In genomic region chr3:60669636-60670035, GRCh38 we compare ENCODE assay signal across 21 cellular contexts.
DNase-seq lines count a peak whose midpoint lies in the region; ATAC-seq and TF ChIP-seq lines count a peak whose summit lies in the region.
"Had no signal": no experiment of that assay in that cellular context is flagged by ENCODE, and none has a peak within 500 bp of the region (broad histone marks: within the 10 kb centered on the region; RNA-seq: fewer than 3 reads in every experiment).

No MANE protein-coding gene starts in this region.

- H3K9me3 Mint-ChIP-seq in H9, result peaks cover 14 to 37% of the 10 kb centered on the region in 2 experiments

- H3K14ac ChIP-seq in H9 (ENCODE audit: insufficient read depth, low read length), result no peak overlapping the region

- no peaks in the 10 kb centered on the region for H3K23me2 ChIP-seq in H9 (ENCODE audit: insufficient read length, low read depth, low read length, poor library complexity, severe bottlenecking)

- H3K23ac ChIP-seq in H9 (ENCODE audit: insufficient read length, low read depth, low read length), result no peak overlapping the region

- H3K4me3 ChIP-seq in NT2/D1 (ENCODE audit: insufficient read length, low read depth) (no peak overlapping the region), mesodermal cell (ENCODE audit: extremely low read depth, insufficient read depth, low read length, poor library complexity, severe bottlenecking) (no peak overlapping the region), WERI-Rb-1 (ENCODE audit: low read depth, low read length) (no peak overlapping the region)
- H3K4me3 ChIP-seq: A549, K562 had no signal

- H3K27ac Mint-ChIP-seq in H9, result peak overlapping the region; percentile 70 to 95 (median 90); a peak in 6 of 7 replicates
- H3K27ac Mint-ChIP-seq: CD4-positive, alpha-beta T cell had no signal

- H3K27me3 ChIP-seq in H9 (ENCODE audit: insufficient read depth, low read length) (no peaks in the 10 kb centered on the region), NT2/D1 (ENCODE audit: insufficient read depth, insufficient read length) (no peaks in the 10 kb centered on the region), WERI-Rb-1 (ENCODE audit: insufficient read depth, low read depth, severe bottlenecking) (no peaks in the 10 kb centered on the region)

- H2BK15ac ChIP-seq in H9 (ENCODE audit: low read depth, low read length), result no peak overlapping the region

- no peaks in the 10 kb centered on the region for H3K79me1 ChIP-seq in H9 (ENCODE audit: insufficient read depth, low read depth, low read length, poor library complexity, severe bottlenecking)

- no CpG with 5 or more reads among the region's 1 CpG for WGBS in H9 (ENCODE audit: extremely low coverage, insufficient read length, low lambda C conversion rate)
- WGBS in mesodermal cell (ENCODE audit: insufficient coverage in 2 of 2), 2 experiments, result 40 to 86% methylated on average over 1 of the region's 1 CpG

- H3K9me3 ChIP-seq in H9 (ENCODE audit: control insufficient read depth, low read depth, low read length) (no peaks in the 10 kb centered on the region), NT2/D1 (ENCODE audit: insufficient read depth, low read length) (peaks cover 41% of the 10 kb centered on the region), mesodermal cell (ENCODE audit: control insufficient read depth, low read length) (no peaks in the 10 kb centered on the region), WERI-Rb-1 (ENCODE audit: severe bottlenecking) (no peaks in the 10 kb centered on the region)
- H3K9me3 ChIP-seq: A549, Caco-2, SK-N-SH had no signal

- H3K4me3 Mint-ChIP-seq in H9, result no peak overlapping the region
- H3K4me3 Mint-ChIP-seq: CD4-positive, alpha-beta T cell had no signal

- H3K18ac ChIP-seq in H9 (ENCODE audit: insufficient read length, low read depth, low read length), result no peak overlapping the region

- no peak overlapping the region for H4K5ac ChIP-seq in H9 (ENCODE audit: insufficient read length, low read depth, low read length)

- ATAC-seq in GM19455 (IDR thresholded peaks at IDR 0.05; ENCODE audit: unreplicated experiment), result no peak
- no peak for ATAC-seq in GM21786 (IDR thresholded peaks at IDR 0.05; ENCODE audit: unreplicated experiment)
- ATAC-seq: A549, K562, PC-3 had no signal

- H2BK5ac ChIP-seq in H9 (ENCODE audit: insufficient read length, low read length), result no peak overlapping the region

- H3K4me2 ChIP-seq in H9 (ENCODE audit: insufficient read depth, insufficient read length, low read length), result no peak overlapping the region
- H3K4me2 ChIP-seq: A549, SK-N-SH had no signal

- DNase-seq in H9 (peak; percentile 74), NT2/D1 (ENCODE audit: low read depth, low spot score) (peak; percentile 74), iPS DF 19.7 (ENCODE audit: low read depth, low spot score) (peak; percentile 80), GM03348 (ENCODE audit: low spot score) (no peak), WERI-Rb-1 (no peak)
- DNase-seq: Caco-2; CD4-positive, alpha-beta T cell; HCEC 1CT; NCI-H1105; NCI-H1694 treated with DMSO at 0.1 percent for 48 hours; NCI-H510A treated with DMSO at 0.1 percent for 48 hours; PC-3; RPMI8226; SHP77 treated with DMSO at 0.1 percent for 48 hours; SK-N-SH had no signal

- H3K4me1 ChIP-seq in H9 (ENCODE audit: insufficient read depth, low read length) (peaks cover 3% of the 10 kb centered on the region), NT2/D1 (ENCODE audit: insufficient read depth, insufficient read length) (no peaks in the 10 kb centered on the region), mesodermal cell (ENCODE audit: control insufficient read depth, insufficient read depth, low read length, poor library complexity, severe bottlenecking) (no peaks in the 10 kb centered on the region)
- H3K4me1 ChIP-seq: A549, Caco-2 had no signal

- no peak overlapping the region for H2BK12ac ChIP-seq in H9 (ENCODE audit: insufficient read length, low read depth, low read length)

- H3K36me3 Mint-ChIP-seq in H9 (ENCODE audit: insufficient read depth in 1 of 3, low read depth in 3 of 3), result peaks cover 18 to 66% (median 33%) of the 10 kb centered on the region in 3 experiments

- H3K36me3 ChIP-seq in NT2/D1 (ENCODE audit: insufficient read depth, insufficient read length, low read length) (no peaks in the 10 kb centered on the region), mesodermal cell (ENCODE audit: control insufficient read depth, insufficient read depth, low read length) (no peaks in the 10 kb centered on the region), WERI-Rb-1 (no peaks in the 10 kb centered on the region)

- H4K91ac ChIP-seq in H9 (ENCODE audit: insufficient read length, low read depth, low read length), result no peak overlapping the region

- no peak overlapping the region for H3T11ph ChIP-seq in H9 (ENCODE audit: low read length)

- no peak overlapping the region for H4K8ac ChIP-seq in H9 (replicated peaks; ENCODE audit: insufficient read length, low read depth, low read length)

- no peaks in the 10 kb centered on the region for H3K79me2 ChIP-seq in H9 (ENCODE audit: insufficient read depth, low read length)

- peaks cover 43 to 45% of the 10 kb centered on the region in 2 experiments for H3K4me1 Mint-ChIP-seq in H9

- no peak overlapping the region for H2BK120ac ChIP-seq in H9 (ENCODE audit: low read depth, low read length, poor library complexity, severe bottlenecking)

- no peaks in the 10 kb centered on the region for H3K27me3 Mint-ChIP-seq in H9 (ENCODE audit: low read depth)
- H3K27me3 Mint-ChIP-seq: CD4-positive, alpha-beta T cell had no signal

- no peak overlapping the region for H2AK5ac ChIP-seq in H9 (ENCODE audit: insufficient read length, low read length)

- no peaks in the 10 kb centered on the region for H4K20me1 ChIP-seq in H9 (ENCODE audit: control insufficient read depth, insufficient read depth, insufficient read length)

- no peak overlapping the region for H2AFZ ChIP-seq in H9 (ENCODE audit: low read length)

- H3K4ac ChIP-seq in H9 (ENCODE audit: low read depth, low read length), result no peak overlapping the region

- H3K9ac ChIP-seq in H9 (ENCODE audit: extremely low read depth, insufficient read length, low read length), result no peak overlapping the region
- H3K9ac ChIP-seq in NT2/D1 (ENCODE audit: insufficient read length, low read depth), result no peak overlapping the region
- H3K9ac ChIP-seq: SK-N-SH had no signal

- TF ChIP-seq CTCF in H9 (conservative IDR thresholded peaks at IDR 0.05) (no peak), WERI-Rb-1 (IDR thresholded peaks at IDR 0.05; ENCODE audit: low read depth, low read length) (no peak)

- H3K56ac ChIP-seq in H9 (ENCODE audit: insufficient read length, low read depth, low read length), result no peak overlapping the region

- H3K27ac ChIP-seq in H9 (ENCODE audit: insufficient read length, low read depth, low read length) (peak overlapping the region; percentile 66), mesodermal cell (ENCODE audit: low read depth, low read length, severe bottlenecking) (peak overlapping the region; percentile 10), WERI-Rb-1 (no peak overlapping the region)
- H3K27ac ChIP-seq: A549, HL-60 had no signal

- H2BK20ac ChIP-seq in H9 (ENCODE audit: low read depth, low read length, poor library complexity, severe bottlenecking), result no peak overlapping the region

Comparison
In these comparisons a context has a peak if more than half of its experiments do, and no peak if none do; other contexts are left out.
1. DNase-seq: peak in H9 (single experiment), NT2/D1 (single experiment) and iPS DF 19.7 (single experiment); none in GM03348 (single experiment) and WERI-Rb-1 (single experiment).